Comparison of ENCODE assay signal across 1 cellular context in the genomic region with DNA sequence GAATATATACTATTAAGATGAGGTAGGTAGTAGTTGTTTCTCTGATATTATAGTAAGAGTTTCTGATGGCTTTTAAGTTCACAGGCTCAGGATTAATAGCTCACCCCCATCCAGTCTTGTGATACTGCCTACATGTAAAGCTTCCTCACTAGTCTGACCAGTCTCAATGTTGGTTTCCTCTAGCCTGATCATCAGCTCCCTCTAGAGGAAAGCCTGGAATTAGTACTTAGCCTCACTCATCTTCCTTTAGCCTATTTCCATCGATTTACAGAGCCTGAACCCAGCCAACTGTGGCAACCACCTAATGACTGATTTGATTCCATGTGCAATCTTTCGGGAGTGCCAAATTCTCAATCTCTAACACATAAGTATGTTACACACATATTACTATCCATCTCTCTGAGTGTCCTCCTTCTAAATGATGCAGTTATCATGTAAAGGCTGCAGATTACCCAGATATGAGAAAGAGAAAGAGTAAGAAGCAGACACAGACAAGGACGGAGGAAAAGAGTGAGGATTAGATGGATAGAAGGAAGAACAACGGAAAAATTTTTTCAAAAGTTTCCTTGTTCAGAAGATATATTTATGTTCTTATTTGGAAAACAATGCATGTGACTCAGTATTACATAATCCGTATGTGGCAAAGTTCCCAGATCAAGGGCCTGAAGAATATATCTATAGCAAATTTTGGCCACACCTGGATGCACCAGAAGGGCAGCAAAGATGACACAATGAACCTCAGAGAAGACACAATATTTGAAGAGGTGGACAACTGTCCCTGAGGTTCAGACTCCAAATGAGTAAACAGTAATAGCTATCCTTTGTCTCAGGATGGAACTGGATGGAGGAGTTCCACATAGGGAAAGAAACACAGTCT.
TF ChIP-seq lines count a peak whose summit lies in the region.

No MANE protein-coding gene starts in this region.

TF ChIP-seq in H1, 55 proteins besides CTCF, POLR2A, EP300 and RAD21 (continued from another document):
- TF ChIP-seq, protein P1, sequence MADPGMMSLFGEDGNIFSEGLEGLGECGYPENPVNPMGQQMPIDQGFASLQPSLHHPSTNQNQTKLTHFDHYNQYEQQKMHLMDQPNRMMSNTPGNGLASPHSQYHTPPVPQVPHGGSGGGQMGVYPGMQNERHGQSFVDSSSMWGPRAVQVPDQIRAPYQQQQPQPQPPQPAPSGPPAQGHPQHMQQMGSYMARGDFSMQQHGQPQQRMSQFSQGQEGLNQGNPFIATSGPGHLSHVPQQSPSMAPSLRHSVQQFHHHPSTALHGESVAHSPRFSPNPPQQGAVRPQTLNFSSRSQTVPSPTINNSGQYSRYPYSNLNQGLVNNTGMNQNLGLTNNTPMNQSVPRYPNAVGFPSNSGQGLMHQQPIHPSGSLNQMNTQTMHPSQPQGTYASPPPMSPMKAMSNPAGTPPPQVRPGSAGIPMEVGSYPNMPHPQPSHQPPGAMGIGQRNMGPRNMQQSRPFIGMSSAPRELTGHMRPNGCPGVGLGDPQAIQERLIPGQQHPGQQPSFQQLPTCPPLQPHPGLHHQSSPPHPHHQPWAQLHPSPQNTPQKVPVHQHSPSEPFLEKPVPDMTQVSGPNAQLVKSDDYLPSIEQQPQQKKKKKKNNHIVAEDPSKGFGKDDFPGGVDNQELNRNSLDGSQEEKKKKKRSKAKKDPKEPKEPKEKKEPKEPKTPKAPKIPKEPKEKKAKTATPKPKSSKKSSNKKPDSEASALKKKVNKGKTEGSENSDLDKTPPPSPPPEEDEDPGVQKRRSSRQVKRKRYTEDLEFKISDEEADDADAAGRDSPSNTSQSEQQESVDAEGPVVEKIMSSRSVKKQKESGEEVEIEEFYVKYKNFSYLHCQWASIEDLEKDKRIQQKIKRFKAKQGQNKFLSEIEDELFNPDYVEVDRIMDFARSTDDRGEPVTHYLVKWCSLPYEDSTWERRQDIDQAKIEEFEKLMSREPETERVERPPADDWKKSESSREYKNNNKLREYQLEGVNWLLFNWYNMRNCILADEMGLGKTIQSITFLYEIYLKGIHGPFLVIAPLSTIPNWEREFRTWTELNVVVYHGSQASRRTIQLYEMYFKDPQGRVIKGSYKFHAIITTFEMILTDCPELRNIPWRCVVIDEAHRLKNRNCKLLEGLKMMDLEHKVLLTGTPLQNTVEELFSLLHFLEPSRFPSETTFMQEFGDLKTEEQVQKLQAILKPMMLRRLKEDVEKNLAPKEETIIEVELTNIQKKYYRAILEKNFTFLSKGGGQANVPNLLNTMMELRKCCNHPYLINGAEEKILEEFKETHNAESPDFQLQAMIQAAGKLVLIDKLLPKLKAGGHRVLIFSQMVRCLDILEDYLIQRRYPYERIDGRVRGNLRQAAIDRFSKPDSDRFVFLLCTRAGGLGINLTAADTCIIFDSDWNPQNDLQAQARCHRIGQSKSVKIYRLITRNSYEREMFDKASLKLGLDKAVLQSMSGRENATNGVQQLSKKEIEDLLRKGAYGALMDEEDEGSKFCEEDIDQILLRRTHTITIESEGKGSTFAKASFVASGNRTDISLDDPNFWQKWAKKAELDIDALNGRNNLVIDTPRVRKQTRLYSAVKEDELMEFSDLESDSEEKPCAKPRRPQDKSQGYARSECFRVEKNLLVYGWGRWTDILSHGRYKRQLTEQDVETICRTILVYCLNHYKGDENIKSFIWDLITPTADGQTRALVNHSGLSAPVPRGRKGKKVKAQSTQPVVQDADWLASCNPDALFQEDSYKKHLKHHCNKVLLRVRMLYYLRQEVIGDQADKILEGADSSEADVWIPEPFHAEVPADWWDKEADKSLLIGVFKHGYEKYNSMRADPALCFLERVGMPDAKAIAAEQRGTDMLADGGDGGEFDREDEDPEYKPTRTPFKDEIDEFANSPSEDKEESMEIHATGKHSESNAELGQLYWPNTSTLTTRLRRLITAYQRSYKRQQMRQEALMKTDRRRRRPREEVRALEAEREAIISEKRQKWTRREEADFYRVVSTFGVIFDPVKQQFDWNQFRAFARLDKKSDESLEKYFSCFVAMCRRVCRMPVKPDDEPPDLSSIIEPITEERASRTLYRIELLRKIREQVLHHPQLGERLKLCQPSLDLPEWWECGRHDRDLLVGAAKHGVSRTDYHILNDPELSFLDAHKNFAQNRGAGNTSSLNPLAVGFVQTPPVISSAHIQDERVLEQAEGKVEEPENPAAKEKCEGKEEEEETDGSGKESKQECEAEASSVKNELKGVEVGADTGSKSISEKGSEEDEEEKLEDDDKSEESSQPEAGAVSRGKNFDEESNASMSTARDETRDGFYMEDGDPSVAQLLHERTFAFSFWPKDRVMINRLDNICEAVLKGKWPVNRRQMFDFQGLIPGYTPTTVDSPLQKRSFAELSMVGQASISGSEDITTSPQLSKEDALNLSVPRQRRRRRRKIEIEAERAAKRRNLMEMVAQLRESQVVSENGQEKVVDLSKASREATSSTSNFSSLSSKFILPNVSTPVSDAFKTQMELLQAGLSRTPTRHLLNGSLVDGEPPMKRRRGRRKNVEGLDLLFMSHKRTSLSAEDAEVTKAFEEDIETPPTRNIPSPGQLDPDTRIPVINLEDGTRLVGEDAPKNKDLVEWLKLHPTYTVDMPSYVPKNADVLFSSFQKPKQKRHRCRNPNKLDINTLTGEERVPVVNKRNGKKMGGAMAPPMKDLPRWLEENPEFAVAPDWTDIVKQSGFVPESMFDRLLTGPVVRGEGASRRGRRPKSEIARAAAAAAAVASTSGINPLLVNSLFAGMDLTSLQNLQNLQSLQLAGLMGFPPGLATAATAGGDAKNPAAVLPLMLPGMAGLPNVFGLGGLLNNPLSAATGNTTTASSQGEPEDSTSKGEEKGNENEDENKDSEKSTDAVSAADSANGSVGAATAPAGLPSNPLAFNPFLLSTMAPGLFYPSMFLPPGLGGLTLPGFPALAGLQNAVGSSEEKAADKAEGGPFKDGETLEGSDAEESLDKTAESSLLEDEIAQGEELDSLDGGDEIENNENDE (IDR thresholded peaks at IDR 0.05; ENCODE audit: insufficient replicate concordance, low read length) = no peak
- TF ChIP-seq CREB1 (IDR thresholded peaks at IDR 0.05) (no peak), BCL11A (IDR thresholded peaks at IDR 0.05; ENCODE audit: low read depth in 2 of 2, low read length in 2 of 2) (no peak), TAF7 (optimal IDR thresholded peaks at IDR 0.05; ENCODE audit: borderline replicate concordance, low read depth, low read length) (no peak), CHD1 (IDR thresholded peaks at IDR 0.05; ENCODE audit: low read depth, low read length) (no peak), JUND (IDR thresholded peaks at IDR 0.05; ENCODE audit: low read length) (no peak), GABPA (IDR thresholded peaks at IDR 0.05; ENCODE audit: borderline replicate concordance, insufficient read depth, low read length) (no peak), SP2 (IDR thresholded peaks at IDR 0.05; ENCODE audit: low read length) (no peak)
